8 cellular contexts compared by ENCODE assay signal in genomic region chr6:12008366-12009179, GRCh38. TPM values are rescaled to one million over a fixed set of nuclear protein-coding genes. Genes with fewer than 3 reads are reported as not detected.
A peak's percentile ranks its signal among the peaks of the same experiment; 100 is the strongest.
DNase-seq lines count a peak whose midpoint lies in the region; ATAC-seq and TF ChIP-seq lines count a peak whose summit lies in the region.

No MANE protein-coding gene starts in this region.

- H3K9me3 ChIP-seq in DOHH2 (ENCODE audit: control insufficient read depth, insufficient read depth, low read length) (no peaks in the 10 kb centered on the region), GM23248 (ENCODE audit: low read depth) (no peaks in the 10 kb centered on the region), ovary (no peaks in the 10 kb centered on the region), thyroid gland (no peaks in the 10 kb centered on the region)

- H3K36me3 ChIP-seq in DOHH2 (ENCODE audit: control insufficient read depth, low read length) (peaks cover 2% of the 10 kb centered on the region; the same call in 1 of the 2 replicates), GM23248 (ENCODE audit: low read depth) (no peaks in the 10 kb centered on the region), ovary (no peaks in the 10 kb centered on the region), thyroid gland (no peaks in the 10 kb centered on the region)

- H3K4me2 ChIP-seq in DOHH2 (ENCODE audit: low read length) (peak overlapping the region; percentile 90), GM23248 (ENCODE audit: unreplicated experiment) (peak overlapping the region; percentile 87)

- ATAC-seq in SK-N-SH treated with all-trans-retinoic acid at 6 μM for 48 hours: peak; percentile 43
- ATAC-seq in activated naive CD4-positive, alpha-beta T cell treated with anti-CD3 and anti-CD28 coated beads, Interleukin-2, amount 50 U/mL, for 72 hours: peak; percentile 17 to 50

- TF ChIP-seq POLR2A in ovary (IDR thresholded peaks at IDR 0.05) (peak; percentile 49), thyroid gland (IDR thresholded peaks at IDR 0.05) (peak in 1 of 2 donors; percentile 48)

- H3K27me3 ChIP-seq in DOHH2 (ENCODE audit: control insufficient read depth, low read length) (no peaks in the 10 kb centered on the region), GM23248 (replicated peaks; ENCODE audit: insufficient read depth) (no peaks in the 10 kb centered on the region), ovary (no peaks in the 10 kb centered on the region), thyroid gland (no peaks in the 10 kb centered on the region)

- H3K27ac ChIP-seq in DOHH2 (ENCODE audit: low read depth, low read length) (peak overlapping the region; percentile 94), GM23248 (peak overlapping the region; percentile 95), ovary (peak overlapping the region; percentile 58 to 94), thyroid gland (peak overlapping the region; percentile 83 to 94 (median 89))

- TF ChIP-seq EP300 in ovary (IDR thresholded peaks at IDR 0.05): no peak

- H3F3A ChIP-seq in DOHH2 (ENCODE audit: control insufficient read depth, insufficient read depth) (peaks cover 21% of the 10 kb centered on the region), GM23248 (ENCODE audit: insufficient read depth) (peaks cover 22% of the 10 kb centered on the region)

- H3K9me2 ChIP-seq in DOHH2 (replicated peaks; ENCODE audit: control insufficient read depth, low read length) (no peaks in the 10 kb centered on the region), GM23248 (ENCODE audit: insufficient read depth) (no peaks in the 10 kb centered on the region)

- H3K4me3 ChIP-seq in DOHH2 (ENCODE audit: low read length) (peak overlapping the region; percentile 88), GM23248 (peak overlapping the region; percentile 80), ovary (peak overlapping the region; percentile 73), thyroid gland (replicated peaks in 1 of 3) (peak overlapping the region; percentile 39 to 80 (median 50))

- peaks cover 24 to 30% of the 10 kb centered on the region in 2 donors for H3K36me3 Mint-ChIP-seq in activated naive CD4-positive, alpha-beta T cell treated with anti-CD3 and anti-CD28 coated beads, Interleukin-2, amount 50 U/mL, for 72 hours

- H3K79me2 ChIP-seq in DOHH2 (ENCODE audit: control insufficient read depth, low read length) (peaks cover 29% of the 10 kb centered on the region), GM23248 (ENCODE audit: insufficient read depth) (peaks cover 3% of the 10 kb centered on the region; the same call in 1 of the 2 replicates)

- H4K20me1 ChIP-seq in DOHH2 (ENCODE audit: control insufficient read depth, insufficient read depth, low read depth, low read length) (no peaks in the 10 kb centered on the region), GM23248 (ENCODE audit: insufficient read depth) (no peaks in the 10 kb centered on the region)

- H3K9ac ChIP-seq in GM23248: peak overlapping the region; percentile 93

- intact Hi-C loops in head of caudate nucleus (cut with DNase I) (no loop called here), ovary (cut with DNase I) (no loop called here), thyroid gland (cut with DNase I) (no loop called here)

- TF ChIP-seq CTCF in DOHH2 (IDR thresholded peaks at IDR 0.05; ENCODE audit: low read depth, low read length, poor library complexity, severe bottlenecking) (no peak), ovary (IDR thresholded peaks at IDR 0.05) (no peak), thyroid gland (IDR thresholded peaks at IDR 0.05) (no peak)

- H2AFZ ChIP-seq in GM23248: peak overlapping the region; percentile 79

- peaks cover 22% of the 10 kb centered on the region for H3K4me1 ChIP-seq in DOHH2 (ENCODE audit: control insufficient read depth, low read length)
- peaks cover 20% of the 10 kb centered on the region for H3K4me1 ChIP-seq in GM23248 (ENCODE audit: insufficient read depth)
- no peaks in the 10 kb centered on the region for H3K4me1 ChIP-seq in ovary (ENCODE audit: insufficient read depth)
- peaks cover 15% of the 10 kb centered on the region in 2 donors for H3K4me1 ChIP-seq in thyroid gland

- DNase-seq in GM23248: peak; percentile 84
- peak; percentile 87 for DNase-seq in M059J (ENCODE audit: low read depth)
- DNase-seq in activated naive CD4-positive, alpha-beta T cell treated with anti-CD3 and anti-CD28 coated beads, Interleukin-2, amount 50 U/mL, for 72 hours (ENCODE audit: low spot score in 2 of 2): peak; percentile 76 to 81
- peak; percentile 19 to 90 (median 76) for DNase-seq in head of caudate nucleus
- peak; percentile 72 to 86 (median 84) for DNase-seq in ovary
- DNase-seq in thyroid gland: peak; percentile 88 to 89

- in situ Hi-C loops in GM23248 (cut with MboI): no loop called here

- peak overlapping the region; percentile 99 to 100 for H3K27ac Mint-ChIP-seq in activated naive CD4-positive, alpha-beta T cell treated with anti-CD3 and anti-CD28 coated beads, Interleukin-2, amount 50 U/mL, for 72 hours

- peaks cover 0 to 5% of the 10 kb centered on the region in 2 donors for H3K9me3 Mint-ChIP-seq in activated naive CD4-positive, alpha-beta T cell treated with anti-CD3 and anti-CD28 coated beads, Interleukin-2, amount 50 U/mL, for 72 hours

- 1 to 2% methylated on average over 30 to 31 of the region's 60 CpGs for WGBS in GM23248 (ENCODE audit: low coverage in 1 of 2, low lambda C conversion rate in 2 of 2, missing lambda C conversion rate in 2 of 2), 2 experiments
- 0 to 1% (median 1%) methylated on average over 46 to 60 of the region's 60 CpGs for WGBS in ovary, 3 donors
- 1% methylated on average over 31 to 59 of the region's 60 CpGs for WGBS in thyroid gland, 2 donors

TF ChIP-seq in SK-N-SH treated with all-trans-retinoic acid at 6 μM for 48 hours, 23 proteins besides CTCF, POLR2A, EP300 and RAD21:
- no peak for TF ChIP-seq ISL1 (CRISPR knock-in tag; IDR thresholded peaks at IDR 0.05)
- no peak for TF ChIP-seq ZC3H10 (CRISPR knock-in tag; IDR thresholded peaks at IDR 0.05)
- no peak for TF ChIP-seq TCF4 (CRISPR knock-in tag; IDR thresholded peaks at IDR 0.05; ENCODE audit: borderline replicate concordance)
TF ChIP-seq in SK-N-SH treated with all-trans-retinoic acid at 6 μM for 48 hours: peak in this region for 0.

RNA-seq across cellular contexts. Expression of gene HIVEP1, which starts 3.5 kb away (rescaled TPM):
- 7.1 and 15.2 TPM in 2 replicates for total RNA-seq in GM23248 (2014; rRNA removed; shearing (Covaris generic))
- polyA plus RNA-seq in GM23248 (2016; fragmentation: Nextera tagmentation; extraction: Ambion mirVana) (3.3 and 3.8 TPM in 2 replicates), ovary (10 to 100 TPM; 11.9 to 12.3 TPM)
- total RNA-seq in M059J (2014; rRNA removed; shearing (Covaris generic)): 16.9 and 20.4 TPM in 2 replicates
- 10 to 100 TPM; 54.3 to 75.6 TPM for total RNA-seq in activated naive CD4-positive, alpha-beta T cell treated with anti-CD3 and anti-CD28 coated beads, Interleukin-2, amount 50 U/mL, for 72 hours
- total RNA-seq in ovary (10 to 100 TPM; 19.3 to 45.0 (median 29.2) TPM), thyroid gland (10 to 100 TPM; 17.4 to 35.1 (median 29.0) TPM)

Comparison
In these comparisons a context has a peak if more than half of its experiments do, and no peak if none do; other contexts are left out.
1. Peak in every context shown above with its lines: DNase-seq, ATAC-seq, H3K4me3 ChIP-seq and H3K27ac ChIP-seq.